ENCODE assay signal across 26 cellular contexts in genomic region chr5:174895360-174895759, GRCh38.
"Had no signal": no experiment of that assay in that cellular context is flagged by ENCODE, and none has a peak within 500 bp of the region (broad histone marks: within the 10 kb centered on the region; RNA-seq: fewer than 3 reads in every experiment).

No MANE protein-coding gene starts in this region.

- DNase-seq: activated CD4-positive, alpha-beta T cell treated with anti-CD3 and anti-CD28 coated beads for 4 hours; activated CD4-positive, alpha-beta T cell treated with anti-CD3 and anti-CD28 coated beads, Interleukin-2, amount 50 U/mL, for 4 hours; activated naive CD4-positive, alpha-beta T cell treated with Interleukin-2 at 50 U/mL for 16 hours; activated T-cell treated with anti-CD3 and anti-CD28 coated beads for 4 hours; activated T-cell treated with anti-CD3 and anti-CD28 coated beads, Interleukin-2, amount 50 U/mL, for 72 hours; dorsolateral prefrontal cortex; effector memory CD4-positive, alpha-beta T cell; head of caudate nucleus; hippocampal formation; midbrain; naive thymus-derived CD4-positive, alpha-beta T cell; pancreas; retina; sigmoid colon; small intestine; stimulated activated CD4-positive, alpha-beta T cell treated with anti-CD3 and anti-CD28 coated beads, Interleukin-4, amount 100 ng/mL, for 24 hours had no signal

- H3K27ac Mint-ChIP-seq: activated naive CD8-positive, alpha-beta T cell; activated T-cell treated with anti-CD3 and anti-CD28 coated beads, Interleukin-2, amount 50 U/mL, for 72 hours; brain; naive thymus-derived CD4-positive, alpha-beta T cell; stimulated activated effector memory CD8-positive, alpha-beta T cell treated with anti-CD3 and anti-CD28 coated beads, Interleukin-12 subunit alpha, Interleukin-12 subunit beta, amount 100 ng/mL, for 72 hours; stimulated activated naive CD8-positive, alpha-beta T cell treated with anti-CD3 and anti-CD28 coated beads, Interleukin-15, Interleukin-2, amounts not matched to agents 100 ng/mL and 50 ng/mL, for 24 hours had no signal

- ATAC-seq: activated T-cell treated with anti-CD3 and anti-CD28 coated beads, Interleukin-2, amount 50 U/mL, for 72 hours; gastroesophageal sphincter; naive thymus-derived CD4-positive, alpha-beta T cell; pancreas; stimulated activated effector memory CD8-positive, alpha-beta T cell treated with anti-CD3 and anti-CD28 coated beads, Interleukin-12 subunit alpha, Interleukin-12 subunit beta, amount 100 ng/mL, for 72 hours had no signal

- H3K4me3 Mint-ChIP-seq: activated naive CD8-positive, alpha-beta T cell; activated T-cell treated with anti-CD3 and anti-CD28 coated beads, Interleukin-2, amount 50 U/mL, for 72 hours; brain; naive thymus-derived CD4-positive, alpha-beta T cell; stimulated activated effector memory CD8-positive, alpha-beta T cell treated with anti-CD3 and anti-CD28 coated beads, Interleukin-12 subunit alpha, Interleukin-12 subunit beta, amount 100 ng/mL, for 72 hours; stimulated activated naive CD8-positive, alpha-beta T cell treated with anti-CD3 and anti-CD28 coated beads, Interleukin-15, Interleukin-2, amounts not matched to agents 100 ng/mL and 50 ng/mL, for 24 hours had no signal

- H3K27ac ChIP-seq: ascending aorta, cardiac muscle cell, coronary artery, dorsolateral prefrontal cortex, gastroesophageal sphincter, pancreas, prostate gland, sigmoid colon, thoracic aorta had no signal

- H3K4me1 Mint-ChIP-seq: brain; stimulated activated effector memory CD8-positive, alpha-beta T cell treated with anti-CD3 and anti-CD28 coated beads, Interleukin-12 subunit alpha, Interleukin-12 subunit beta, amount 100 ng/mL, for 72 hours had no signal

- H3K9me3 Mint-ChIP-seq: stimulated activated effector memory CD8-positive, alpha-beta T cell treated with anti-CD3 and anti-CD28 coated beads, Interleukin-12 subunit alpha, Interleukin-12 subunit beta, amount 100 ng/mL, for 72 hours had no signal

- H3K36me3 Mint-ChIP-seq: activated naive CD8-positive, alpha-beta T cell; brain; naive thymus-derived CD4-positive, alpha-beta T cell; stimulated activated effector memory CD8-positive, alpha-beta T cell treated with anti-CD3 and anti-CD28 coated beads, Interleukin-12 subunit alpha, Interleukin-12 subunit beta, amount 100 ng/mL, for 72 hours had no signal
